ENCODE assay signal across 25 cellular contexts in genomic region chr2:183564726-183565125, GRCh38.
"Had no signal": no experiment of that assay in that cellular context is flagged by ENCODE, and none has a peak within 500 bp of the region (broad histone marks: within the 10 kb centered on the region; RNA-seq: fewer than 3 reads in every experiment).

No MANE protein-coding gene starts in this region.

- H3K4me1 Mint-ChIP-seq: activated CD4-positive, alpha-beta T cell treated with anti-CD3 and anti-CD28 coated beads, Interleukin-2, amount 10 ng/mL, durations not matched to agents 24 days and 14 days; activated naive CD4-positive, alpha-beta T cell treated with anti-CD3 and anti-CD28 coated beads, Interleukin-2, amount 50 U/mL, for 24 hours; activated naive CD8-positive, alpha-beta T cell treated with anti-CD3 and anti-CD28 coated beads, Interleukin-2, amount 50 U/mL, for 24 hours; nephron had no signal

- H3K27me3 ChIP-seq: brain microvascular endothelial cell, heart left ventricle, left lung, transverse colon had no signal

- H3K9me3 ChIP-seq: heart left ventricle, lower lobe of right lung, transverse colon had no signal

- H3K4me1 ChIP-seq: heart left ventricle, left lung, lower lobe of right lung, transverse colon had no signal

- H3K4me3 ChIP-seq: heart left ventricle, left lung, lower lobe of right lung, transverse colon had no signal

- DNase-seq: activated CD4-positive, alpha-beta memory T cell treated with anti-CD3 and anti-CD28 coated beads for 36 hours; activated CD4-positive, alpha-beta T cell treated with anti-CD3 and anti-CD28 coated beads, Interleukin-2, amount 10 ng/mL, durations not matched to agents 24 days and 14 days; activated CD8-positive, alpha-beta memory T cell treated with anti-CD3 and anti-CD28 coated beads, Interleukin-2, amount 50 U/mL, for 48 hours; activated gamma-delta T cell treated with Interleukin-2 at 50 U/mL for 16 hours; activated naive CD8-positive, alpha-beta T cell treated with anti-CD3 and anti-CD28 coated beads, Interleukin-2, amount 50 U/mL, for 24 hours; activated T-cell treated with anti-CD3 and anti-CD28 coated beads, Interleukin-2, amount 50 U/mL, for 24 hours; brain microvascular endothelial cell; caudate nucleus; cortex of kidney; effector memory CD8-positive, alpha-beta T cell; erythroblast; heart left ventricle; left lung; lower lobe of right lung; posterior cingulate gyrus; right cardiac atrium; stimulated activated CD4-positive, alpha-beta T cell treated with anti-CD3 and anti-CD28 coated beads, Interleukin-2, amount 100 ng/mL, for 48 hours; stimulated activated naive CD4-positive, alpha-beta T cell treated with Interleukin-2 at 50 U/mL for 16 hours; transverse colon; WERI-Rb-1 had no signal

- H3K27ac ChIP-seq: brain microvascular endothelial cell, heart left ventricle, left lung, lower lobe of right lung, transverse colon, WERI-Rb-1 had no signal

- H3K27me3 Mint-ChIP-seq: activated CD4-positive, alpha-beta memory T cell treated with anti-CD3 and anti-CD28 coated beads for 36 hours; activated CD4-positive, alpha-beta T cell treated with anti-CD3 and anti-CD28 coated beads, Interleukin-2, amount 10 ng/mL, durations not matched to agents 24 days and 14 days; activated naive CD8-positive, alpha-beta T cell treated with anti-CD3 and anti-CD28 coated beads, Interleukin-2, amount 50 U/mL, for 24 hours; activated T-cell treated with anti-CD3 and anti-CD28 coated beads, Interleukin-2, amount 50 U/mL, for 24 hours; effector memory CD8-positive, alpha-beta T cell had no signal

- H3K27ac Mint-ChIP-seq: activated CD4-positive, alpha-beta memory T cell treated with anti-CD3 and anti-CD28 coated beads for 36 hours; activated CD4-positive, alpha-beta T cell treated with anti-CD3 and anti-CD28 coated beads, Interleukin-2, amount 10 ng/mL, durations not matched to agents 24 days and 14 days; activated naive CD4-positive, alpha-beta T cell treated with anti-CD3 and anti-CD28 coated beads, Interleukin-2, amount 50 U/mL, for 24 hours; activated naive CD8-positive, alpha-beta T cell treated with anti-CD3 and anti-CD28 coated beads, Interleukin-2, amount 50 U/mL, for 24 hours; activated T-cell treated with anti-CD3 and anti-CD28 coated beads, Interleukin-2, amount 50 U/mL, for 24 hours; effector memory CD8-positive, alpha-beta T cell; nephron had no signal

- H3K36me3 Mint-ChIP-seq: activated CD4-positive, alpha-beta memory T cell treated with anti-CD3 and anti-CD28 coated beads for 36 hours; activated naive CD4-positive, alpha-beta T cell treated with anti-CD3 and anti-CD28 coated beads, Interleukin-2, amount 50 U/mL, for 24 hours had no signal

- ATAC-seq: activated CD4-positive, CD25-positive, alpha-beta regulatory T cell treated with anti-CD3 and anti-CD28 coated beads, Interleukin-2, amount 50 U/mL, for 24 hours; activated naive CD8-positive, alpha-beta T cell treated with anti-CD3 and anti-CD28 coated beads, Interleukin-2, amount 50 U/mL, for 24 hours; effector memory CD8-positive, alpha-beta T cell; heart left ventricle; left lung; lower lobe of right lung; right cardiac atrium had no signal

- H3K4me3 Mint-ChIP-seq: activated CD4-positive, alpha-beta memory T cell treated with anti-CD3 and anti-CD28 coated beads for 36 hours; activated CD4-positive, alpha-beta T cell treated with anti-CD3 and anti-CD28 coated beads, Interleukin-2, amount 10 ng/mL, durations not matched to agents 24 days and 14 days; activated naive CD4-positive, alpha-beta T cell treated with anti-CD3 and anti-CD28 coated beads, Interleukin-2, amount 50 U/mL, for 24 hours; activated naive CD8-positive, alpha-beta T cell treated with anti-CD3 and anti-CD28 coated beads, Interleukin-2, amount 50 U/mL, for 24 hours; activated T-cell treated with anti-CD3 and anti-CD28 coated beads, Interleukin-2, amount 50 U/mL, for 24 hours; effector memory CD8-positive, alpha-beta T cell; nephron had no signal

- H3K9me3 Mint-ChIP-seq: activated CD4-positive, alpha-beta memory T cell treated with anti-CD3 and anti-CD28 coated beads for 36 hours; activated CD4-positive, alpha-beta T cell treated with anti-CD3 and anti-CD28 coated beads, Interleukin-2, amount 10 ng/mL, durations not matched to agents 24 days and 14 days; activated naive CD4-positive, alpha-beta T cell treated with anti-CD3 and anti-CD28 coated beads, Interleukin-2, amount 50 U/mL, for 24 hours; activated naive CD8-positive, alpha-beta T cell treated with anti-CD3 and anti-CD28 coated beads, Interleukin-2, amount 50 U/mL, for 24 hours; activated T-cell treated with anti-CD3 and anti-CD28 coated beads, Interleukin-2, amount 50 U/mL, for 24 hours; nephron had no signal

- H3K36me3 ChIP-seq: brain microvascular endothelial cell, heart left ventricle, left lung, lower lobe of right lung, transverse colon, WERI-Rb-1 had no signal

- FAIRE-seq: islet of Langerhans, urothelium cell line had no signal
